In the genomic region with DNA sequence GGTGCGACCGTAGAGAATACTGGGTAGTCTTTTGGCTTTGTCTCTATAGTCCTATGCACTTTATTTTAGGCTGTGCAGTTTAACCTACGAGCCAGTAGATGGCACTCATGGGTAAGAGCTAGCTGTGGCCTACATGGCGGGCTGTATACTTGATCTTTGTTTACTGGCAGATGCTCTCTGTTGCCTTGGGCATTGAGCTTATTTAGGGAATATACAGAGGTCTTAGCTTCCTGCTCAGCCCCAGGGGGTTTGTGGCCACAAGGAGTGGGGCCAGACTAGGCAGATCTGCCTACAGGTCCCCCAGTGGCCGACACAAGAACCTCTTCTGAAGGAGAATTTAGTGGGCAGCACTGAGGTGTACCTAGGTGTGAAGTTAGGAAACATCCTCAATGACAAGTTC, we compare ENCODE assay signal across 9 cellular contexts.
DNase-seq lines count a peak whose midpoint lies in the region; ATAC-seq and TF ChIP-seq lines count a peak whose summit lies in the region.
"Had no signal": no experiment of that assay in that cellular context is flagged by ENCODE, and none has a peak within 500 bp of the region (broad histone marks: within the 10 kb centered on the region; RNA-seq: fewer than 3 reads in every experiment).

No MANE protein-coding gene starts in this region.

- no peaks in the 10 kb centered on the region for H3K36me3 Mint-ChIP-seq in activated CD4-positive, alpha-beta T cell treated with anti-CD3 and anti-CD28 coated beads, Interleukin-2, amount 10 ng/mL, durations not matched to agents 7 days and 5 days (ENCODE audit: low read depth)
- H3K36me3 Mint-ChIP-seq in glutamatergic neuron (ENCODE audit: unreplicated experiment) = no peaks in the 10 kb centered on the region

- H3K27me3 Mint-ChIP-seq in activated CD4-positive, alpha-beta T cell treated with anti-CD3 and anti-CD28 coated beads, Interleukin-2, amount 10 ng/mL, durations not matched to agents 7 days and 5 days = no peaks in the 10 kb centered on the region
- no peaks in the 10 kb centered on the region for H3K27me3 Mint-ChIP-seq in glutamatergic neuron (ENCODE audit: unreplicated experiment)

- CTCF ChIA-PET in activated CD4-positive, alpha-beta T cell treated with anti-CD3 and anti-CD28 coated beads, Interleukin-2, amount 10 ng/mL, durations not matched to agents 7 days and 5 days (lab: Charles Lee) = no interaction called here

- H3K9me3 Mint-ChIP-seq in activated CD4-positive, alpha-beta T cell treated with anti-CD3 and anti-CD28 coated beads, Interleukin-2, amount 10 ng/mL, durations not matched to agents 7 days and 5 days = no peaks in the 10 kb centered on the region
- H3K9me3 Mint-ChIP-seq in glutamatergic neuron (ENCODE audit: unreplicated experiment) = no peaks in the 10 kb centered on the region
- H3K9me3 Mint-ChIP-seq: T-helper 1 cell treated with Interleukin-12 subunit alpha and Interleukin-12 subunit beta and Interleukin-4 antibody, amounts not matched to agents 30 μg/mL and 1 μg/mL, for 36 hours had no signal

- no peak overlapping the region for H3K27ac Mint-ChIP-seq in activated CD4-positive, alpha-beta T cell treated with anti-CD3 and anti-CD28 coated beads, Interleukin-2, amount 10 ng/mL, durations not matched to agents 7 days and 5 days
- H3K27ac Mint-ChIP-seq in glutamatergic neuron (ENCODE audit: unreplicated experiment) = no peak overlapping the region
- H3K27ac Mint-ChIP-seq: T-helper 1 cell treated with Interleukin-12 subunit alpha and Interleukin-12 subunit beta and Interleukin-4 antibody, amounts not matched to agents 30 μg/mL and 1 μg/mL, for 36 hours had no signal

- POLR2A ChIA-PET in activated CD4-positive, alpha-beta T cell treated with anti-CD3 and anti-CD28 coated beads, Interleukin-2, amount 10 ng/mL, durations not matched to agents 7 days and 5 days (lab: Charles Lee) = no interaction called here

- no peak overlapping the region for H3K4me3 Mint-ChIP-seq in activated CD4-positive, alpha-beta T cell treated with anti-CD3 and anti-CD28 coated beads, Interleukin-2, amount 10 ng/mL, durations not matched to agents 7 days and 5 days
- H3K4me3 Mint-ChIP-seq in glutamatergic neuron (ENCODE audit: unreplicated experiment) = no peak overlapping the region
- H3K4me3 Mint-ChIP-seq: T-helper 1 cell treated with Interleukin-12 subunit alpha and Interleukin-12 subunit beta and Interleukin-4 antibody, amounts not matched to agents 30 μg/mL and 1 μg/mL, for 36 hours had no signal

- ATAC-seq in GM19023 (IDR thresholded peaks at IDR 0.05; ENCODE audit: unreplicated experiment) (peak; percentile 100), HG03025 (IDR thresholded peaks at IDR 0.05; ENCODE audit: low FRiP score, unreplicated experiment) (peak; percentile 99)

- DNase-seq in COR-L47 (lab: John Stamatoyannopoulos, UW) (peak; percentile 39), NCI-H1694 treated with DMSO at 0.1 percent for 48 hours (lab: John Stamatoyannopoulos, UW) (peak; percentile 21), glutamatergic neuron (peak; percentile 31), retina (peak; percentile 28), cortex of kidney (lab: John Stamatoyannopoulos, UW) (no peak)
- peak; percentile 5 for DNase-seq in activated CD4-positive, alpha-beta T cell treated with anti-CD3 and anti-CD28 coated beads, Interleukin-2, amount 10 ng/mL, durations not matched to agents 7 days and 5 days

- H3K4me1 Mint-ChIP-seq in activated CD4-positive, alpha-beta T cell treated with anti-CD3 and anti-CD28 coated beads, Interleukin-2, amount 10 ng/mL, durations not matched to agents 7 days and 5 days = no peaks in the 10 kb centered on the region
- no peaks in the 10 kb centered on the region for H3K4me1 Mint-ChIP-seq in glutamatergic neuron (ENCODE audit: low read depth, unreplicated experiment)

- peak; percentile 70 for TF ChIP-seq CTCF in glutamatergic neuron (IDR thresholded peaks at IDR 0.05; ENCODE audit: partially characterized antibody, unreplicated experiment)
